Comparison of ENCODE assay signal across 14 cellular contexts in genomic region chr6:140897349-140897748, GRCh38.
DNase-seq lines count a peak whose midpoint lies in the region; ATAC-seq and TF ChIP-seq lines count a peak whose summit lies in the region.
"Had no signal": no experiment of that assay in that cellular context is flagged by ENCODE, and none has a peak within 500 bp of the region (broad histone marks: within the 10 kb centered on the region; RNA-seq: fewer than 3 reads in every experiment).

No MANE protein-coding gene starts in this region.

- H3K36me3 Mint-ChIP-seq in stimulated activated effector memory CD8-positive, alpha-beta T cell treated with anti-CD3 and anti-CD28 coated beads, Interleukin-12 subunit alpha, Interleukin-12 subunit beta, amount 100 ng/mL, for 72 hours, result no peaks in the 10 kb centered on the region
- H3K36me3 Mint-ChIP-seq: CD4-positive, alpha-beta memory T cell had no signal

- ATAC-seq in heart left ventricle (no peak), Right ventricle myocardium inferior (no peak), SK-N-SH treated with all-trans-retinoic acid at 6 μM for 48 hours (peak; percentile 58)
- ATAC-seq in stimulated activated effector memory CD8-positive, alpha-beta T cell treated with anti-CD3 and anti-CD28 coated beads, Interleukin-12 subunit alpha, Interleukin-12 subunit beta, amount 100 ng/mL, for 72 hours, result no peak
- ATAC-seq: left lung had no signal

- H3K36me3 ChIP-seq in heart left ventricle (no peaks in the 10 kb centered on the region), tibial nerve (peaks cover 0 to 3% (median 0%) of the 10 kb centered on the region in 3 donors)
- H3K36me3 ChIP-seq: left lung had no signal

- 80 to 93% (median 88%) methylated on average over 3 of the region's 3 CpGs for WGBS in heart left ventricle, 4 donors
- WGBS in tibial nerve, 2 donors, result 81 to 88% methylated on average over 3 of the region's 3 CpGs

- H3K27me3 ChIP-seq in heart left ventricle (no peaks in the 10 kb centered on the region), tibial nerve (no peaks in the 10 kb centered on the region)
- H3K27me3 ChIP-seq: body of pancreas, left lung had no signal

- TF ChIP-seq POLR2A in heart left ventricle (IDR thresholded peaks at IDR 0.05) (no peak), tibial nerve (IDR thresholded peaks at IDR 0.05) (no peak)

- DNase-seq in heart left ventricle (no peak), Right ventricle myocardium inferior (ENCODE audit: missing footprints) (no peak), NAMALWA (ENCODE audit: low spot score) (peak; percentile 36), tibial nerve (ENCODE audit: low spot score in 2 of 2) (no peak), GM20000 (ENCODE audit: low spot score) (no peak)
- DNase-seq in stimulated activated effector memory CD8-positive, alpha-beta T cell treated with anti-CD3 and anti-CD28 coated beads, Interleukin-12 subunit alpha, Interleukin-12 subunit beta, amount 100 ng/mL, for 72 hours (ENCODE audit: low spot score in 2 of 2), result no peak
- DNase-seq in activated CD4-positive, alpha-beta T cell treated with anti-CD3 and anti-CD28 coated beads, Interleukin-2, amount 50 U/mL, for 48 hours, result no peak
- DNase-seq: activated naive CD4-positive, alpha-beta T cell treated with anti-CD3 and anti-CD28 coated beads, Interleukin-2, amount 50 U/mL, for 16 hours; CD4-positive, alpha-beta memory T cell; NCI-H1048 had no signal

- intact Hi-C loops in heart left ventricle (cut with DNase I), result no loop called here
- intact Hi-C loops in Right ventricle myocardium inferior (cut with DNase I), result no loop called here

- no peak overlapping the region for H3K27ac Mint-ChIP-seq in stimulated activated effector memory CD8-positive, alpha-beta T cell treated with anti-CD3 and anti-CD28 coated beads, Interleukin-12 subunit alpha, Interleukin-12 subunit beta, amount 100 ng/mL, for 72 hours
- H3K27ac Mint-ChIP-seq: CD4-positive, alpha-beta memory T cell; progenitor cell of endocrine pancreas had no signal

- TF ChIP-seq CTCF in heart left ventricle (IDR thresholded peaks at IDR 0.05) (no peak), tibial nerve (IDR thresholded peaks at IDR 0.05) (no peak), GM20000 (IDR thresholded peaks at IDR 0.05; ENCODE audit: extremely low read depth, missing control alignments) (no peak)

- H3K4me3 Mint-ChIP-seq in stimulated activated effector memory CD8-positive, alpha-beta T cell treated with anti-CD3 and anti-CD28 coated beads, Interleukin-12 subunit alpha, Interleukin-12 subunit beta, amount 100 ng/mL, for 72 hours, result no peak overlapping the region
- H3K4me3 Mint-ChIP-seq: CD4-positive, alpha-beta memory T cell had no signal

- no peaks in the 10 kb centered on the region for H3K4me1 Mint-ChIP-seq in stimulated activated effector memory CD8-positive, alpha-beta T cell treated with anti-CD3 and anti-CD28 coated beads, Interleukin-12 subunit alpha, Interleukin-12 subunit beta, amount 100 ng/mL, for 72 hours
- H3K4me1 Mint-ChIP-seq: CD4-positive, alpha-beta memory T cell had no signal

- H3K4me1 ChIP-seq in heart left ventricle, result peaks cover 0 to 3% (median 0%) of the 10 kb centered on the region in 12 donors
- H3K4me1 ChIP-seq in tibial nerve, result peaks cover 0 to 3% (median 0%) of the 10 kb centered on the region in 4 donors
- H3K4me1 ChIP-seq: body of pancreas, left lung had no signal

- H3K4me3 ChIP-seq in heart left ventricle, result peak overlapping the region in 8 of 12 donors; percentile 14 to 54 (median 34)
- peak overlapping the region in 2 of 4 donors; percentile 5 to 41 for H3K4me3 ChIP-seq in tibial nerve
- H3K4me3 ChIP-seq: body of pancreas had no signal

- H3K9me3 ChIP-seq in heart left ventricle, result peaks cover 0 to 24% (median 3%) of the 10 kb centered on the region in 12 donors
- peaks cover 0 to 8% (median 0%) of the 10 kb centered on the region in 4 donors for H3K9me3 ChIP-seq in tibial nerve
- H3K9me3 ChIP-seq: body of pancreas had no signal

- no peak for TF ChIP-seq EP300 in tibial nerve (IDR thresholded peaks at IDR 0.05)

- H3K9me3 Mint-ChIP-seq in stimulated activated effector memory CD8-positive, alpha-beta T cell treated with anti-CD3 and anti-CD28 coated beads, Interleukin-12 subunit alpha, Interleukin-12 subunit beta, amount 100 ng/mL, for 72 hours, result no peaks in the 10 kb centered on the region

- H3K27ac ChIP-seq in heart left ventricle (peak overlapping the region in 1 of 12 donors; percentile 23), tibial nerve (peak overlapping the region in 3 of 4 donors; percentile 8 to 58 (median 49))
- H3K27ac ChIP-seq: left lung had no signal

TF ChIP-seq in SK-N-SH treated with all-trans-retinoic acid at 6 μM for 48 hours, 23 proteins besides CTCF, POLR2A, EP300 and RAD21:
- TF ChIP-seq CSRNP3 (CRISPR knock-in tag; IDR thresholded peaks at IDR 0.05), result no peak
- TF ChIP-seq, protein P1, sequence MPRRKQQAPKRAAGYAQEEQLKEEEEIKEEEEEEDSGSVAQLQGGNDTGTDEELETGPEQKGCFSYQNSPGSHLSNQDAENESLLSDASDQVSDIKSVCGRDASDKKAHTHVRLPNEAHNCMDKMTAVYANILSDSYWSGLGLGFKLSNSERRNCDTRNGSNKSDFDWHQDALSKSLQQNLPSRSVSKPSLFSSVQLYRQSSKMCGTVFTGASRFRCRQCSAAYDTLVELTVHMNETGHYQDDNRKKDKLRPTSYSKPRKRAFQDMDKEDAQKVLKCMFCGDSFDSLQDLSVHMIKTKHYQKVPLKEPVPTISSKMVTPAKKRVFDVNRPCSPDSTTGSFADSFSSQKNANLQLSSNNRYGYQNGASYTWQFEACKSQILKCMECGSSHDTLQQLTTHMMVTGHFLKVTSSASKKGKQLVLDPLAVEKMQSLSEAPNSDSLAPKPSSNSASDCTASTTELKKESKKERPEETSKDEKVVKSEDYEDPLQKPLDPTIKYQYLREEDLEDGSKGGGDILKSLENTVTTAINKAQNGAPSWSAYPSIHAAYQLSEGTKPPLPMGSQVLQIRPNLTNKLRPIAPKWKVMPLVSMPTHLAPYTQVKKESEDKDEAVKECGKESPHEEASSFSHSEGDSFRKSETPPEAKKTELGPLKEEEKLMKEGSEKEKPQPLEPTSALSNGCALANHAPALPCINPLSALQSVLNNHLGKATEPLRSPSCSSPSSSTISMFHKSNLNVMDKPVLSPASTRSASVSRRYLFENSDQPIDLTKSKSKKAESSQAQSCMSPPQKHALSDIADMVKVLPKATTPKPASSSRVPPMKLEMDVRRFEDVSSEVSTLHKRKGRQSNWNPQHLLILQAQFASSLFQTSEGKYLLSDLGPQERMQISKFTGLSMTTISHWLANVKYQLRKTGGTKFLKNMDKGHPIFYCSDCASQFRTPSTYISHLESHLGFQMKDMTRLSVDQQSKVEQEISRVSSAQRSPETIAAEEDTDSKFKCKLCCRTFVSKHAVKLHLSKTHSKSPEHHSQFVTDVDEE (CRISPR knock-in tag; IDR thresholded peaks at IDR 0.05), result no peak
- no peak for TF ChIP-seq ZFP30 (CRISPR knock-in tag; IDR thresholded peaks at IDR 0.05)
- TF ChIP-seq, protein P2, sequence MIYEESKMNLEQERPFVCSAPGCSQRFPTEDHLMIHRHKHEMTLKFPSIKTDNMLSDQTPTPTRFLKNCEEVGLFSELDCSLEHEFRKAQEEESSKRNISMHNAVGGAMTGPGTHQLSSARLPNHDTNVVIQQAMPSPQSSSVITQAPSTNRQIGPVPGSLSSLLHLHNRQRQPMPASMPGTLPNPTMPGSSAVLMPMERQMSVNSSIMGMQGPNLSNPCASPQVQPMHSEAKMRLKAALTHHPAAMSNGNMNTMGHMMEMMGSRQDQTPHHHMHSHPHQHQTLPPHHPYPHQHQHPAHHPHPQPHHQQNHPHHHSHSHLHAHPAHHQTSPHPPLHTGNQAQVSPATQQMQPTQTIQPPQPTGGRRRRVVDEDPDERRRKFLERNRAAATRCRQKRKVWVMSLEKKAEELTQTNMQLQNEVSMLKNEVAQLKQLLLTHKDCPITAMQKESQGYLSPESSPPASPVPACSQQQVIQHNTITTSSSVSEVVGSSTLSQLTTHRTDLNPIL (CRISPR knock-in tag; IDR thresholded peaks at IDR 0.05; ENCODE audit: low read depth), result no peak
